ENCODE assay signal across 8 cellular contexts in genomic region chr19:45469132-45469834, GRCh38. TPM values are rescaled to one million over a fixed set of nuclear protein-coding genes. Genes with fewer than 3 reads are reported as not detected.
A peak's percentile ranks its signal among the peaks of the same experiment; 100 is the strongest.
DNase-seq lines count a peak whose midpoint lies in the region; ATAC-seq and FAIRE-seq lines count a peak whose summit lies in the region.

No MANE protein-coding gene starts in this region.

- peaks cover 0 to 6% (median 3%) of the 10 kb centered on the region in 5 donors for H3K9me3 Mint-ChIP-seq in CD8-positive, alpha-beta memory T cell
- H3K9me3 Mint-ChIP-seq in activated CD8-positive, alpha-beta memory T cell treated with anti-CD3 and anti-CD28 coated beads, Interleukin-2, amount 10 ng/mL, durations not matched to agents 7 days and 5 days (ENCODE audit: low read depth): no peaks in the 10 kb centered on the region

- H3K27ac ChIP-seq in CD8-positive, alpha-beta memory T cell (ENCODE audit: low read depth, low read length): peak overlapping the region; percentile 100
- peak overlapping the region; percentile 99 for H3K27ac ChIP-seq in mesodermal cell (ENCODE audit: low read depth, low read length, severe bottlenecking)

- H3K9ac ChIP-seq in endocrine pancreas (ENCODE audit: control insufficient read depth, insufficient read depth, low read length): peak overlapping the region; percentile 81

- H3K9me3 ChIP-seq in CD8-positive, alpha-beta memory T cell (ENCODE audit: low read length): no peaks in the 10 kb centered on the region
- H3K9me3 ChIP-seq in endocrine pancreas (ENCODE audit: control insufficient read depth, low read length) (no peaks in the 10 kb centered on the region), mesodermal cell (ENCODE audit: control insufficient read depth, low read length) (no peaks in the 10 kb centered on the region)

- CTCF ChIA-PET in CD8-positive, alpha-beta memory T cell (lab: Charles Lee): interaction anchor here (0.8 to 16.7 kb wide), 9 partner anchors 9 to 172 kb away, joined by 3 to 455 read pairs (median 6); no protein-coding TSS in a partner anchor
- CTCF ChIA-PET in activated CD8-positive, alpha-beta memory T cell treated with anti-CD3 and anti-CD28 coated beads, Interleukin-2, amount 10 ng/mL, durations not matched to agents 7 days and 5 days (lab: Charles Lee): interaction anchor here (0.6 to 6.9 kb wide), 16 partner anchors 9 to 223 kb away, joined by 3 to 111 read pairs (median 6); partner anchors contain the start of genes PPM1N, QPCTL and SNRPD2

- peaks cover 18% of the 10 kb centered on the region for H3K4me1 ChIP-seq in CD8-positive, alpha-beta memory T cell (ENCODE audit: insufficient read depth, low read length)
- no peaks in the 10 kb centered on the region for H3K4me1 ChIP-seq in endocrine pancreas (ENCODE audit: control insufficient read depth, insufficient read depth, low read length)
- H3K4me1 ChIP-seq in mesodermal cell (ENCODE audit: control insufficient read depth, insufficient read depth, low read length, poor library complexity, severe bottlenecking): peaks cover 10% of the 10 kb centered on the region

- H3K4me3 ChIP-seq in CD8-positive, alpha-beta memory T cell (ENCODE audit: low read length): peak overlapping the region; percentile 96
- H3K4me3 ChIP-seq in endocrine pancreas (ENCODE audit: control insufficient read depth, insufficient read depth, low read length): peak overlapping the region; percentile 69
- H3K4me3 ChIP-seq in mesodermal cell (ENCODE audit: extremely low read depth, insufficient read depth, low read length, poor library complexity, severe bottlenecking): peak overlapping the region; percentile 67

- DNase-seq in CD8-positive, alpha-beta memory T cell: peak; percentile 78 to 98 (median 93)
- DNase-seq in HTR-8/SVneo (ENCODE audit: insufficient read length, low spot score): peak; percentile 94
- DNase-seq in NOMO-1 treated with dmso at 0.1 percent for 144 hours (lab: John Stamatoyannopoulos, UW; ENCODE audit: unreplicated experiment): peak; percentile 90
- DNase-seq in activated CD8-positive, alpha-beta memory T cell treated with anti-CD3 and anti-CD28 coated beads, Interleukin-2, amount 10 ng/mL, durations not matched to agents 7 days and 5 days: peak; percentile 96
- peak; percentile 83 for DNase-seq in stimulated activated CD8-positive, alpha-beta memory T cell treated with anti-CD3 and anti-CD28 coated beads, Interleukin-15, amount 100 ng/mL, for 24 hours (ENCODE audit: low read depth)

- no peaks in the 10 kb centered on the region for H3K36me3 ChIP-seq in CD8-positive, alpha-beta memory T cell (ENCODE audit: insufficient read depth, low read length)
- H3K36me3 ChIP-seq in endocrine pancreas (ENCODE audit: control insufficient read depth, insufficient read depth, low read length) (peaks cover 45% of the 10 kb centered on the region), mesodermal cell (ENCODE audit: control insufficient read depth, insufficient read depth, low read length) (no peaks in the 10 kb centered on the region)

- peaks cover 3 to 48% (median 5%) of the 10 kb centered on the region in 3 donors for H3K36me3 Mint-ChIP-seq in CD8-positive, alpha-beta memory T cell
- H3K36me3 Mint-ChIP-seq in activated CD8-positive, alpha-beta memory T cell treated with anti-CD3 and anti-CD28 coated beads, Interleukin-2, amount 10 ng/mL, durations not matched to agents 7 days and 5 days: no peaks in the 10 kb centered on the region

- peak; percentile 40 for ATAC-seq in GM21367 (IDR thresholded peaks at IDR 0.05; ENCODE audit: unreplicated experiment)
- ATAC-seq in activated CD8-positive, alpha-beta memory T cell treated with anti-CD3 and anti-CD28 coated beads, Interleukin-2, amount 10 ng/mL, durations not matched to agents 7 days and 5 days: peak; percentile 32

- H3K27me3 ChIP-seq in CD8-positive, alpha-beta memory T cell (ENCODE audit: insufficient read depth, low read length, poor library complexity, severe bottlenecking): no peaks in the 10 kb centered on the region
- H3K27me3 ChIP-seq in endocrine pancreas (ENCODE audit: control insufficient read depth, insufficient read depth, low read length): peaks cover 5% of the 10 kb centered on the region

- WGBS in mesodermal cell (ENCODE audit: insufficient coverage in 2 of 2), 2 experiments: 0% methylated on average over 48 to 49 of the region's 60 CpGs

- peak overlapping the region; percentile 98 to 99 (median 99) for H3K27ac Mint-ChIP-seq in CD8-positive, alpha-beta memory T cell
- H3K27ac Mint-ChIP-seq in activated CD8-positive, alpha-beta memory T cell treated with anti-CD3 and anti-CD28 coated beads, Interleukin-2, amount 10 ng/mL, durations not matched to agents 7 days and 5 days: peak overlapping the region; percentile 96

- peaks cover 25 to 53% (median 29%) of the 10 kb centered on the region in 3 donors for H3K4me1 Mint-ChIP-seq in CD8-positive, alpha-beta memory T cell
- peaks cover 24% of the 10 kb centered on the region for H3K4me1 Mint-ChIP-seq in activated CD8-positive, alpha-beta memory T cell treated with anti-CD3 and anti-CD28 coated beads, Interleukin-2, amount 10 ng/mL, durations not matched to agents 7 days and 5 days

- peaks cover 10 to 61% of the 10 kb centered on the region in 2 donors for H3K27me3 Mint-ChIP-seq in CD8-positive, alpha-beta memory T cell
- peaks cover 26% of the 10 kb centered on the region for H3K27me3 Mint-ChIP-seq in activated CD8-positive, alpha-beta memory T cell treated with anti-CD3 and anti-CD28 coated beads, Interleukin-2, amount 10 ng/mL, durations not matched to agents 7 days and 5 days

- H3K4me3 Mint-ChIP-seq in CD8-positive, alpha-beta memory T cell: peak overlapping the region; percentile 93 to 99 (median 95)
- peak overlapping the region; percentile 86 for H3K4me3 Mint-ChIP-seq in activated CD8-positive, alpha-beta memory T cell treated with anti-CD3 and anti-CD28 coated beads, Interleukin-2, amount 10 ng/mL, durations not matched to agents 7 days and 5 days

- POLR2A ChIA-PET in CD8-positive, alpha-beta memory T cell (lab: Charles Lee): interaction anchor here (0.6 to 3.6 kb wide), 12 partner anchors 8 to 579 kb away, joined by 3 to 45 read pairs (median 6); partner anchors contain the start of gene TOMM40

- peak; percentile 98 for FAIRE-seq in HTR-8/SVneo (lab: Jason Lieb, UNC)

RNA-seq across cellular contexts. Expression of gene FOSB, which starts 1.5 kb away (rescaled TPM):
- total RNA-seq in CD8-positive, alpha-beta memory T cell: 10 to 100 TPM; 21.6 to 22.1 TPM
- 48.2 TPM for polyA plus RNA-seq in CD8-positive, alpha-beta memory T cell
- 10 to 100 TPM in 1 of 2 experiments, 1 to 10 TPM in 1; 5.6 to 98.6 TPM for total RNA-seq in activated CD8-positive, alpha-beta memory T cell treated with anti-CD3 and anti-CD28 coated beads, Interleukin-2, amount 10 ng/mL, durations not matched to agents 7 days and 5 days
- 2.4 TPM for polyA plus RNA-seq in mesodermal cell (2013, experiment 1 of 2)
- 3.2 TPM for polyA plus RNA-seq in mesodermal cell (2013, experiment 2 of 2)

RNA-seq across cellular contexts. Expression of gene RTN2, which starts 27.6 kb away (rescaled TPM):
- 1 to 10 TPM; 2.7 to 3.7 TPM for total RNA-seq in CD8-positive, alpha-beta memory T cell
- polyA plus RNA-seq in CD8-positive, alpha-beta memory T cell: 0.71 TPM
- total RNA-seq in activated CD8-positive, alpha-beta memory T cell treated with anti-CD3 and anti-CD28 coated beads, Interleukin-2, amount 10 ng/mL, durations not matched to agents 7 days and 5 days: 1 to 10 TPM; 3.1 to 4.3 TPM
- 59.0 TPM for polyA plus RNA-seq in mesodermal cell (2013, experiment 1 of 2)
- polyA plus RNA-seq in mesodermal cell (2013, experiment 2 of 2): 55.5 TPM

RNA-seq across cellular contexts. Expression of gene PPM1N, which starts 29.0 kb away (rescaled TPM):
- 1 to 10 TPM; 2.5 to 3.3 TPM for total RNA-seq in CD8-positive, alpha-beta memory T cell
- polyA plus RNA-seq in CD8-positive, alpha-beta memory T cell: 4.6 TPM
- total RNA-seq in activated CD8-positive, alpha-beta memory T cell treated with anti-CD3 and anti-CD28 coated beads, Interleukin-2, amount 10 ng/mL, durations not matched to agents 7 days and 5 days: 1 to 10 TPM; 4.3 to 4.5 TPM
- polyA plus RNA-seq in mesodermal cell (2013, experiment 1 of 2): 1.8 TPM
- 2.5 TPM for polyA plus RNA-seq in mesodermal cell (2013, experiment 2 of 2)

RNA-seq across cellular contexts. Expression of gene VASP, which starts 38.0 kb away (rescaled TPM):
- total RNA-seq in CD8-positive, alpha-beta memory T cell: 100 to 1,000 TPM; 154 to 170 TPM
- 61.8 TPM for polyA plus RNA-seq in CD8-positive, alpha-beta memory T cell
- 100 to 1,000 TPM; 223 to 308 TPM for total RNA-seq in activated CD8-positive, alpha-beta memory T cell treated with anti-CD3 and anti-CD28 coated beads, Interleukin-2, amount 10 ng/mL, durations not matched to agents 7 days and 5 days
- 126 TPM for polyA plus RNA-seq in mesodermal cell (2013, experiment 1 of 2)
- 106 TPM for polyA plus RNA-seq in mesodermal cell (2013, experiment 2 of 2)

RNA-seq across cellular contexts. Expression of gene ERCC1, which starts 45.6 kb away (rescaled TPM):
- total RNA-seq in CD8-positive, alpha-beta memory T cell: 10 to 100 TPM; 75.7 to 82.6 TPM
- 47.5 TPM for polyA plus RNA-seq in CD8-positive, alpha-beta memory T cell
- total RNA-seq in activated CD8-positive, alpha-beta memory T cell treated with anti-CD3 and anti-CD28 coated beads, Interleukin-2, amount 10 ng/mL, durations not matched to agents 7 days and 5 days: 10 to 100 TPM; 62.5 to 73.4 TPM
- polyA plus RNA-seq in mesodermal cell (2013, experiment 1 of 2): 112 TPM
- polyA plus RNA-seq in mesodermal cell (2013, experiment 2 of 2): 94.3 TPM

Comparison
In these comparisons a context has a peak if more than half of its experiments do, and no peak if none do; other contexts are left out.
1. Peak in every context shown above with its lines: DNase-seq, ATAC-seq, H3K4me3 ChIP-seq and H3K27ac ChIP-seq.